Comparison of ENCODE assay signal across 11 cellular contexts in genomic region chr14:76376001-76376404, GRCh38. TPM values are rescaled to one million over a fixed set of nuclear protein-coding genes. Genes with fewer than 3 reads are reported as not detected.
DNase-seq lines count a peak whose midpoint lies in the region; ATAC-seq and TF ChIP-seq lines count a peak whose summit lies in the region.
"Had no signal": no experiment of that assay in that cellular context is flagged by ENCODE, and none has a peak within 500 bp of the region (broad histone marks: within the 10 kb centered on the region; RNA-seq: fewer than 3 reads in every experiment).

Gene ESRRB, plus strand, starts transcription at chr14:76376137. Its CDS starts 265 bp downstream, at chr14:76376402.

- peaks cover 9% of the 10 kb centered on the region for H3K4me1 ChIP-seq in upper lobe of right lung

- DNase-seq in activated naive CD4-positive, alpha-beta T cell treated with anti-CD3 and anti-CD28 coated beads, Interleukin-2, amount 10 ng/mL, durations not matched to agents 7 days and 5 days, result no peak
- no peak for DNase-seq in activated naive CD4-positive, alpha-beta T cell treated with anti-CD3 and anti-CD28 coated beads, Interleukin-2, amount 50 U/mL, for 16 hours
- DNase-seq in cerebellar cortex (ENCODE audit: low spot score) (peak; percentile 13), left lobe of liver (ENCODE audit: low spot score) (no peak), upper lobe of right lung (no peak), SHP77 (lab: John Stamatoyannopoulos, UW) (no peak), NCI-H2196 treated with DMSO at 0.1 percent for 48 hours (lab: John Stamatoyannopoulos, UW; ENCODE audit: unreplicated experiment) (no peak), EL (no peak)

- no peaks in the 10 kb centered on the region for H3K36me3 ChIP-seq in upper lobe of right lung
- H3K36me3 ChIP-seq: vagina had no signal

- TF ChIP-seq CTCF in upper lobe of right lung (IDR thresholded peaks at IDR 0.05), result no peak

- H3K27me3 ChIP-seq in upper lobe of right lung, result peaks cover 72% of the 10 kb centered on the region

- CTCF ChIA-PET in activated naive CD4-positive, alpha-beta T cell treated with anti-CD3 and anti-CD28 coated beads, Interleukin-2, amount 10 ng/mL, durations not matched to agents 7 days and 5 days (lab: Charles Lee), result interaction anchor here (1.2 to 1.4 kb wide), 2 partner anchors 11 to 325 kb away, joined by 3 to 4 read pairs; no protein-coding TSS in a partner anchor

- H3K4me1 Mint-ChIP-seq in activated naive CD4-positive, alpha-beta T cell treated with anti-CD3 and anti-CD28 coated beads, Interleukin-2, amount 10 ng/mL, durations not matched to agents 7 days and 5 days, result peaks cover 3% of the 10 kb centered on the region

- no peaks in the 10 kb centered on the region for H3K9me3 ChIP-seq in upper lobe of right lung
- H3K9me3 ChIP-seq: vagina had no signal

- peak within 1 kb of the TSS; percentile 71 for H3K27ac Mint-ChIP-seq in activated naive CD4-positive, alpha-beta T cell treated with anti-CD3 and anti-CD28 coated beads, Interleukin-2, amount 10 ng/mL, durations not matched to agents 7 days and 5 days
- H3K27ac Mint-ChIP-seq: activated T-helper 2 cell treated with anti-CD3 and anti-CD28 coated beads, Interferon-gamma antibody, Interleukin-2, Interleukin-4, amounts not matched to agents 10 μg/mL and 5 μg/mL and 100 μg/mL, durations not matched to agents 14 hours and 24 hours and 36 hours; B cell had no signal

- H3K36me3 Mint-ChIP-seq in activated naive CD4-positive, alpha-beta T cell treated with anti-CD3 and anti-CD28 coated beads, Interleukin-2, amount 10 ng/mL, durations not matched to agents 7 days and 5 days, result no peaks in the 10 kb centered on the region

- H3K27ac ChIP-seq in upper lobe of right lung, result no peak within 1 kb of the TSS
- H3K27ac ChIP-seq: vagina had no signal

- H3K27me3 Mint-ChIP-seq in activated naive CD4-positive, alpha-beta T cell treated with anti-CD3 and anti-CD28 coated beads, Interleukin-2, amount 10 ng/mL, durations not matched to agents 7 days and 5 days, result peaks cover 88% of the 10 kb centered on the region

- intact Hi-C loops in upper lobe of right lung (cut with DNase I), result no loop called here

- H3K9me3 Mint-ChIP-seq in activated naive CD4-positive, alpha-beta T cell treated with anti-CD3 and anti-CD28 coated beads, Interleukin-2, amount 10 ng/mL, durations not matched to agents 7 days and 5 days, result no peaks in the 10 kb centered on the region
- H3K9me3 Mint-ChIP-seq: activated T-helper 2 cell treated with anti-CD3 and anti-CD28 coated beads, Interferon-gamma antibody, Interleukin-2, Interleukin-4, amounts not matched to agents 10 μg/mL and 5 μg/mL and 100 μg/mL, durations not matched to agents 14 hours and 24 hours and 36 hours had no signal

- no peak within 1 kb of the TSS for H3K4me3 Mint-ChIP-seq in activated naive CD4-positive, alpha-beta T cell treated with anti-CD3 and anti-CD28 coated beads, Interleukin-2, amount 10 ng/mL, durations not matched to agents 7 days and 5 days
- H3K4me3 Mint-ChIP-seq: B cell had no signal

- peak within 1 kb of the TSS; percentile 16 for H3K4me3 ChIP-seq in upper lobe of right lung

- peak; percentile 41 for ATAC-seq in left lobe of liver
- ATAC-seq in upper lobe of right lung, result peak; percentile 6

RNA-seq across cellular contexts. Expression of gene ESRRB, which starts in this region (rescaled TPM):
- total RNA-seq in left lobe of liver (0.05 TPM), upper lobe of right lung (not detected)
- total RNA-seq: B cell had no signal

Comparison
In these comparisons a context has a peak if more than half of its experiments do, and no peak if none do; other contexts are left out.
1. Peak in ATAC-seq in left lobe of liver; RNA of the gene not detected or under 1 TPM.
2. Peak in ATAC-seq and H3K4me3 ChIP-seq in upper lobe of right lung; RNA of the gene not detected or under 1 TPM.